Comparison of ENCODE assay signal across 8 cellular contexts in genomic region chr3:13282986-13283876, GRCh38.
DNase-seq lines count a peak whose midpoint lies in the region; ATAC-seq and TF ChIP-seq lines count a peak whose summit lies in the region.

No MANE protein-coding gene starts in this region.

- no peaks in the 10 kb centered on the region for H3K9me2 ChIP-seq in SK-N-SH

- H3K4me2 ChIP-seq in SK-N-SH (no peak overlapping the region), trophoblast cell (ENCODE audit: low read length) (peak overlapping the region; percentile 95)

- no peak overlapping the region for H4K12ac ChIP-seq in trophoblast cell (ENCODE audit: low read depth, low read length)

- CTCF ChIA-PET in SK-N-SH (lab: Yijun Ruan, JAX), result interaction anchor here (0.6 to 3.8 kb wide), 37 partner anchors 8 to 372 kb away, joined by 3 to 18 read pairs (median 3); no protein-coding TSS in a partner anchor

- POLR2A ChIA-PET in SK-N-SH (lab: Yijun Ruan, JAX), result interaction anchor here (0.7 to 1.6 kb wide), 2 partner anchors 40 to 46 kb away, joined by 3 to 5 read pairs; no protein-coding TSS in a partner anchor

- intact Hi-C loops in left colon (cut with DNase I, micrococcal nuclease), result no loop called here

- H3K18ac ChIP-seq in trophoblast cell (ENCODE audit: low read length), result no peak overlapping the region

- H4K8ac ChIP-seq in trophoblast cell (ENCODE audit: low read depth, low read length), result no peak overlapping the region

- H3K4ac ChIP-seq in trophoblast cell (ENCODE audit: low read depth, low read length), result no peak overlapping the region

- no peak overlapping the region for H3K14ac ChIP-seq in trophoblast cell (ENCODE audit: low read length)

- peak; percentile 29 for DNase-seq in activated CD4-positive, alpha-beta T cell treated with anti-CD3 and anti-CD28 coated beads for 48 hours
- no peak for DNase-seq in activated CD4-positive, alpha-beta T cell treated with anti-CD3 and anti-CD28 coated beads for 4 hours
- DNase-seq in SK-N-SH, result peak; percentile 91
- DNase-seq in trophoblast cell, result peak in 1 of 2 donors; percentile 52
- no peak for DNase-seq in middle frontal gyrus (ENCODE audit: extremely low spot score, low spot score)
- DNase-seq in left colon, result no peak

- no peak for TF ChIP-seq EP300 in SK-N-SH (IDR thresholded peaks at IDR 0.05; ENCODE audit: borderline replicate concordance in 1 of 2, low read depth in 1 of 2, low read length in 1 of 2)

- no peaks in the 10 kb centered on the region for H3F3A ChIP-seq in SK-N-SH (replicated peaks; ENCODE audit: insufficient read depth)

- no peak overlapping the region for H2BK12ac ChIP-seq in trophoblast cell (ENCODE audit: low read length)

- H2BK120ac ChIP-seq in trophoblast cell (ENCODE audit: insufficient read depth, low read length, poor library complexity), result no peak overlapping the region

- H3K23ac ChIP-seq in trophoblast cell (ENCODE audit: low read length), result no peak overlapping the region

- no peak overlapping the region for H2BK5ac ChIP-seq in trophoblast cell (ENCODE audit: low read depth, low read length, poor library complexity)

- H3K9me3 ChIP-seq in SK-N-SH, result peaks cover 8% of the 10 kb centered on the region; the same call in 1 of the 2 replicates
- H3K9me3 ChIP-seq in esophagus (ENCODE audit: control insufficient read depth in 2 of 2, insufficient read depth in 1 of 2, low read depth in 1 of 2, low read length in 1 of 2), result peaks cover 4 to 14% of the 10 kb centered on the region in 2 donors
- peaks cover 12% of the 10 kb centered on the region for H3K9me3 ChIP-seq in trophoblast cell (ENCODE audit: insufficient read depth, low read depth, low read length)

- H3K79me2 ChIP-seq in SK-N-SH (ENCODE audit: insufficient read depth), result no peaks in the 10 kb centered on the region
- H3K79me2 ChIP-seq in trophoblast cell (ENCODE audit: control insufficient read depth, insufficient read depth, low read length, poor library complexity), result no peaks in the 10 kb centered on the region

- no peak; the same call in 1 of the 2 replicates for TF ChIP-seq CTCF in SK-N-SH (IDR thresholded peaks at IDR 0.05)

- no peak overlapping the region for H2AK5ac ChIP-seq in trophoblast cell (ENCODE audit: low read length)

- H3K4me1 ChIP-seq in SK-N-SH (ENCODE audit: control insufficient read depth in 1 of 2, insufficient read depth in 2 of 2, low read depth in 1 of 2, low read length in 1 of 2) (no peaks in the 10 kb centered on the region), esophagus (ENCODE audit: control insufficient read depth in 2 of 2, insufficient read depth in 2 of 2, low read length in 1 of 2) (no peaks in the 10 kb centered on the region), trophoblast cell (ENCODE audit: control insufficient read depth in 1 of 2, insufficient read depth in 2 of 2, low read length in 2 of 2) (peaks cover 6 to 10% of the 10 kb centered on the region in 2 experiments)

- TF ChIP-seq RAD21 in SK-N-SH (IDR thresholded peaks at IDR 0.05; ENCODE audit: low read length), result peak; percentile 43

- H3K27me3 ChIP-seq in SK-N-SH (ENCODE audit: insufficient read depth) (peaks cover 10% of the 10 kb centered on the region), esophagus (ENCODE audit: control insufficient read depth in 1 of 2, insufficient read depth in 2 of 2, low read length in 2 of 2) (peaks cover 0 to 10% of the 10 kb centered on the region in 2 donors), trophoblast cell (ENCODE audit: insufficient read depth, low read length) (peaks cover 31% of the 10 kb centered on the region)

- WGBS in SK-N-SH (ENCODE audit: low lambda C conversion rate), result 3% methylated on average over 28 of the region's 93 CpGs
- WGBS in esophagus, 2 donors, result 4 to 7% methylated on average over 44 to 93 of the region's 93 CpGs
- no CpG with 5 or more reads among the region's 93 CpGs for WGBS in trophoblast cell (ENCODE audit: extremely low coverage, insufficient coverage, insufficient read length)

- H2AFZ ChIP-seq in SK-N-SH (ENCODE audit: low read depth) (0 out of 2 replicates have a peak overlapping the region, but pooled peaks have one; percentile 41), trophoblast cell (ENCODE audit: insufficient read depth, low read length, poor library complexity) (no peak overlapping the region)

- H4K20me1 ChIP-seq in SK-N-SH (ENCODE audit: insufficient read depth), result no peaks in the 10 kb centered on the region

- peaks cover 3% of the 10 kb centered on the region for H3K79me1 ChIP-seq in trophoblast cell (ENCODE audit: low read length)

- H3K4me3 ChIP-seq in SK-N-SH (ENCODE audit: low read depth in 2 of 2, low read length in 1 of 2) (peak overlapping the region; percentile 36 to 47; a peak in 3 of 4 replicates), esophagus (ENCODE audit: low read depth in 1 of 2, low read length in 2 of 2) (peak overlapping the region; percentile 33 to 74), trophoblast cell (ENCODE audit: low read depth, low read length) (peak overlapping the region; percentile 43)

- H3K27ac ChIP-seq in SK-N-SH (ENCODE audit: low read depth in 2 of 2, low read length in 1 of 2) (no peak overlapping the region), esophagus (ENCODE audit: low read depth in 2 of 2, low read length in 1 of 2) (no peak overlapping the region), trophoblast cell (ENCODE audit: low read depth, low read length) (no peak overlapping the region)

- H4K91ac ChIP-seq in trophoblast cell (ENCODE audit: low read depth, low read length), result no peak overlapping the region

- no peak overlapping the region for H3K9ac ChIP-seq in SK-N-SH
- no peak overlapping the region for H3K9ac ChIP-seq in trophoblast cell (ENCODE audit: low read length)

- ATAC-seq in HG03354 (IDR thresholded peaks at IDR 0.05; ENCODE audit: poor library complexity, severe bottlenecking, unreplicated experiment) (no peak), left colon (no peak)

- H3K36me3 ChIP-seq in SK-N-SH (replicated peaks in 1 of 2; ENCODE audit: control insufficient read depth in 1 of 2, insufficient read depth in 2 of 2, low read length in 1 of 2) (no peaks in the 10 kb centered on the region), esophagus (ENCODE audit: control insufficient read depth in 2 of 2, insufficient read depth in 2 of 2, low read length in 1 of 2) (no peaks in the 10 kb centered on the region), trophoblast cell (ENCODE audit: control insufficient read depth in 1 of 2, insufficient read depth in 2 of 2, low read length in 2 of 2) (no peaks in the 10 kb centered on the region)

TF ChIP-seq in SK-N-SH, 30 proteins besides CTCF, POLR2A, EP300 and RAD21:
- TF ChIP-seq SMC3 (IDR thresholded peaks at IDR 0.05; ENCODE audit: low read depth, low read length) (peak; percentile 32; the same call in 1 of the 2 replicates), FOSL2 (IDR thresholded peaks at IDR 0.05; ENCODE audit: borderline replicate concordance, low read depth) (no peak), RFX5 (IDR thresholded peaks at IDR 0.05; ENCODE audit: low read length) (no peak), GATA2 (CRISPR knock-in tag; IDR thresholded peaks at IDR 0.05) (no peak), MEF2A (IDR thresholded peaks at IDR 0.05; ENCODE audit: borderline replicate concordance, low read depth) (no peak), MXI1 (IDR thresholded peaks at IDR 0.05; ENCODE audit: low read depth, low read length) (no peak)

Comparison
In these comparisons a context has a peak if more than half of its experiments do, and no peak if none do; other contexts are left out.
1. DNase-seq: peak in activated CD4-positive, alpha-beta T cell treated with anti-CD3 and anti-CD28 coated beads for 48 hours (single experiment) and SK-N-SH (single experiment); none in activated CD4-positive, alpha-beta T cell treated with anti-CD3 and anti-CD28 coated beads for 4 hours (0 of 2), middle frontal gyrus (single experiment) and left colon (0 of 2).
2. Peak in every context shown above with its lines, with median percentiles within 50 percentile points of each other: H3K4me3 ChIP-seq.